Comparison of ENCODE assay signal across 3 cellular contexts in genomic region chr1:193712356-193712755, GRCh38.
"Had no signal": no experiment of that assay in that cellular context is flagged by ENCODE, and none has a peak within 500 bp of the region (broad histone marks: within the 10 kb centered on the region; RNA-seq: fewer than 3 reads in every experiment).

No MANE protein-coding gene starts in this region.

- H3K4me3 ChIP-seq: GM12878 had no signal

- ATAC-seq: GM12878 had no signal

- DNase-seq: GDM1, GF-D8 had no signal
